Comparison of ENCODE assay signal across 1 cellular context in the genomic region with DNA sequence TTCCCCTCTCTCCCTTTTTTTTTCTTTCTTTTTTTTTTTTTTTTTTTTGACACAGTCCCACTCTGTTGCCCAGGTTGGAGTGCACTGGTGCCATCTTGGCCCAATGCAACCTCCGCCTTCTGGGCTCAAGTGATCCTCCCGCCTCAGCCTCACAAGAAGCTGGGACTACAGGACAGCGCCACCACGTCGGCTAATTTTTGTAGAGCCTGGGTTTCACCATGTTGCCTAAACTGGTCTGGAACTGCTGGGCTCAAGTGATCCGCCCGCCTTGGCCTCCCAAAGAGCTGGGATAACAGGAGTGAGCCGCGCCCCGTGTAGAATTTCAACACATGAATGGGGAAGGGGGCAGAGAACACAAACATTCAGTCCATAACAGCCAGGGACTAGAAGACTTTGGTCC.
TF ChIP-seq lines count a peak whose summit lies in the region.

No MANE protein-coding gene starts in this region.

TF ChIP-seq in GM23338, 12 proteins besides CTCF, POLR2A, EP300 and RAD21 (continued from another document):
- TF ChIP-seq, protein P1, sequence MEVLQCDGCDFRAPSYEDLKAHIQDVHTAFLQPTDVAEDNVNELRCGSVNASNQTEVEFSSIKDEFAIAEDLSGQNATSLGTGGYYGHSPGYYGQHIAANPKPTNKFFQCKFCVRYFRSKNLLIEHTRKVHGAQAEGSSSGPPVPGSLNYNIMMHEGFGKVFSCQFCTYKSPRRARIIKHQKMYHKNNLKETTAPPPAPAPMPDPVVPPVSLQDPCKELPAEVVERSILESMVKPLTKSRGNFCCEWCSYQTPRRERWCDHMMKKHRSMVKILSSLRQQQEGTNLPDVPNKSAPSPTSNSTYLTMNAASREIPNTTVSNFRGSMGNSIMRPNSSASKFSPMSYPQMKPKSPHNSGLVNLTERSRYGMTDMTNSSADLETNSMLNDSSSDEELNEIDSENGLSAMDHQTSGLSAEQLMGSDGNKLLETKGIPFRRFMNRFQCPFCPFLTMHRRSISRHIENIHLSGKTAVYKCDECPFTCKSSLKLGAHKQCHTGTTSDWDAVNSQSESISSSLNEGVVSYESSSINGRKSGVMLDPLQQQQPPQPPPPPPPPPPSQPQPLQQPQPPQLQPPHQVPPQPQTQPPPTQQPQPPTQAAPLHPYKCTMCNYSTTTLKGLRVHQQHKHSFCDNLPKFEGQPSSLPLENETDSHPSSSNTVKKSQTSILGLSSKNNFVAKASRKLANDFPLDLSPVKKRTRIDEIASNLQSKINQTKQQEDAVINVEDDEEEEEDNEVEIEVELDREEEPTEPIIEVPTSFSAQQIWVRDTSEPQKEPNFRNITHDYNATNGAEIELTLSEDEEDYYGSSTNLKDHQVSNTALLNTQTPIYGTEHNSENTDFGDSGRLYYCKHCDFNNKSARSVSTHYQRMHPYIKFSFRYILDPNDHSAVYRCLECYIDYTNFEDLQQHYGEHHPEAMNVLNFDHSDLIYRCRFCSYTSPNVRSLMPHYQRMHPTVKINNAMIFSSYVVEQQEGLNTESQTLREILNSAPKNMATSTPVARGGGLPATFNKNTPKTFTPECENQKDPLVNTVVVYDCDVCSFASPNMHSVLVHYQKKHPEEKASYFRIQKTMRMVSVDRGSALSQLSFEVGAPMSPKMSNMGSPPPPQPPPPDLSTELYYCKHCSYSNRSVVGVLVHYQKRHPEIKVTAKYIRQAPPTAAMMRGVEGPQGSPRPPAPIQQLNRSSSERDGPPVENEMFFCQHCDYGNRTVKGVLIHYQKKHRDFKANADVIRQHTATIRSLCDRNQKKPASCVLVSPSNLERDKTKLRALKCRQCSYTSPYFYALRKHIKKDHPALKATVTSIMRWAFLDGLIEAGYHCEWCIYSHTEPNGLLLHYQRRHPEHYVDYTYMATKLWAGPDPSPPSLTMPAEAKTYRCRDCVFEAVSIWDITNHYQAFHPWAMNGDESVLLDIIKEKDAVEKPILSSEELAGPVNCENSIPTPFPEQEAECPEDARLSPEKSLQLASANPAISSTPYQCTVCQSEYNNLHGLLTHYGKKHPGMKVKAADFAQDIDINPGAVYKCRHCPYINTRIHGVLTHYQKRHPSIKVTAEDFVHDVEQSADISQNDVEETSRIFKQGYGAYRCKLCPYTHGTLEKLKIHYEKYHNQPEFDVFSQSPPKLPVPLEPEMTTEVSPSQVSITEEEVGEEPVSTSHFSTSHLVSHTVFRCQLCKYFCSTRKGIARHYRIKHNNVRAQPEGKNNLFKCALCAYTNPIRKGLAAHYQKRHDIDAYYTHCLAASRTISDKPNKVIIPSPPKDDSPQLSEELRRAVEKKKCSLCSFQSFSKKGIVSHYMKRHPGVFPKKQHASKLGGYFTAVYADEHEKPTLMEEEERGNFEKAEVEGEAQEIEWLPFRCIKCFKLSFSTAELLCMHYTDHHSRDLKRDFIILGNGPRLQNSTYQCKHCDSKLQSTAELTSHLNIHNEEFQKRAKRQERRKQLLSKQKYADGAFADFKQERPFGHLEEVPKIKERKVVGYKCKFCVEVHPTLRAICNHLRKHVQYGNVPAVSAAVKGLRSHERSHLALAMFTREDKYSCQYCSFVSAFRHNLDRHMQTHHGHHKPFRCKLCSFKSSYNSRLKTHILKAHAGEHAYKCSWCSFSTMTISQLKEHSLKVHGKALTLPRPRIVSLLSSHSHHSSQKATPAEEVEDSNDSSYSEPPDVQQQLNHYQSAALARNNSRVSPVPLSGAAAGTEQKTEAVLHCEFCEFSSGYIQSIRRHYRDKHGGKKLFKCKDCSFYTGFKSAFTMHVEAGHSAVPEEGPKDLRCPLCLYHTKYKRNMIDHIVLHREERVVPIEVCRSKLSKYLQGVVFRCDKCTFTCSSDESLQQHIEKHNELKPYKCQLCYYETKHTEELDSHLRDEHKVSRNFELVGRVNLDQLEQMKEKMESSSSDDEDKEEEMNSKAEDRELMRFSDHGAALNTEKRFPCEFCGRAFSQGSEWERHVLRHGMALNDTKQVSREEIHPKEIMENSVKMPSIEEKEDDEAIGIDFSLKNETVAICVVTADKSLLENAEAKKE (CRISPR knock-in tag; IDR thresholded peaks at IDR 0.05), result no peak
- no peak for TF ChIP-seq EZH2 (IDR thresholded peaks at IDR 0.05; ENCODE audit: low read depth, unreplicated experiment)
